1 cellular context compared by ENCODE assay signal in the genomic region with DNA sequence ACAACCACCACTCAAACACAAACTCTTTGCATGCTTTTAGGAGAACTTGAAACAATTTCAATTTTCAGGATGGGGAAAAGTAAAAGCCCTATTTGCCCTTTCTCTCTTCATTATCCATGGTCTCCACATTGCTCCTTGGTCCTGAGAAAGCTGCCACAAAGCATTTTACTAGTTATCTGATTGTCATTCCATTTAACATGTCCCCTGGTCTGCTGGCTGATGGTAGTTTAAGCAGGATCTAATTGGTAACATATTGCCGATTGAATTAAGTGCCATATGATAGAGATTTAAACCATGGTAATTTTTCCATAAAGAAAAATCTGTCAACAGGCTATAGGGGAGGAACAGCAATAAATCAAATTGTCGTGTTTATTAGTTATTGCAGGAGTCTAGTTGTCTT.
TF ChIP-seq lines count a peak whose summit lies in the region.

No MANE protein-coding gene starts in this region.

TF ChIP-seq in SK-N-SH treated with all-trans-retinoic acid at 6 μM for 48 hours, 23 proteins besides CTCF, POLR2A, EP300 and RAD21 (continued from another document):
- TF ChIP-seq, protein P1, sequence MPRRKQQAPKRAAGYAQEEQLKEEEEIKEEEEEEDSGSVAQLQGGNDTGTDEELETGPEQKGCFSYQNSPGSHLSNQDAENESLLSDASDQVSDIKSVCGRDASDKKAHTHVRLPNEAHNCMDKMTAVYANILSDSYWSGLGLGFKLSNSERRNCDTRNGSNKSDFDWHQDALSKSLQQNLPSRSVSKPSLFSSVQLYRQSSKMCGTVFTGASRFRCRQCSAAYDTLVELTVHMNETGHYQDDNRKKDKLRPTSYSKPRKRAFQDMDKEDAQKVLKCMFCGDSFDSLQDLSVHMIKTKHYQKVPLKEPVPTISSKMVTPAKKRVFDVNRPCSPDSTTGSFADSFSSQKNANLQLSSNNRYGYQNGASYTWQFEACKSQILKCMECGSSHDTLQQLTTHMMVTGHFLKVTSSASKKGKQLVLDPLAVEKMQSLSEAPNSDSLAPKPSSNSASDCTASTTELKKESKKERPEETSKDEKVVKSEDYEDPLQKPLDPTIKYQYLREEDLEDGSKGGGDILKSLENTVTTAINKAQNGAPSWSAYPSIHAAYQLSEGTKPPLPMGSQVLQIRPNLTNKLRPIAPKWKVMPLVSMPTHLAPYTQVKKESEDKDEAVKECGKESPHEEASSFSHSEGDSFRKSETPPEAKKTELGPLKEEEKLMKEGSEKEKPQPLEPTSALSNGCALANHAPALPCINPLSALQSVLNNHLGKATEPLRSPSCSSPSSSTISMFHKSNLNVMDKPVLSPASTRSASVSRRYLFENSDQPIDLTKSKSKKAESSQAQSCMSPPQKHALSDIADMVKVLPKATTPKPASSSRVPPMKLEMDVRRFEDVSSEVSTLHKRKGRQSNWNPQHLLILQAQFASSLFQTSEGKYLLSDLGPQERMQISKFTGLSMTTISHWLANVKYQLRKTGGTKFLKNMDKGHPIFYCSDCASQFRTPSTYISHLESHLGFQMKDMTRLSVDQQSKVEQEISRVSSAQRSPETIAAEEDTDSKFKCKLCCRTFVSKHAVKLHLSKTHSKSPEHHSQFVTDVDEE (CRISPR knock-in tag; IDR thresholded peaks at IDR 0.05): peak; percentile 89
- TF ChIP-seq ISL1 (CRISPR knock-in tag; IDR thresholded peaks at IDR 0.05) (no peak), ESRRG (CRISPR knock-in tag; IDR thresholded peaks at IDR 0.05) (no peak), TOX (CRISPR knock-in tag; IDR thresholded peaks at IDR 0.05; ENCODE audit: borderline replicate concordance) (no peak), ZNF8 (CRISPR knock-in tag; IDR thresholded peaks at IDR 0.05) (0 out of 2 replicates have a peak, but pooled peaks have one; percentile 16), ZC3H10 (CRISPR knock-in tag; IDR thresholded peaks at IDR 0.05) (no peak), OSR1 (CRISPR knock-in tag; IDR thresholded peaks at IDR 0.05) (no peak), SNAI2 (CRISPR knock-in tag; IDR thresholded peaks at IDR 0.05) (no peak), RARB (CRISPR knock-in tag; IDR thresholded peaks at IDR 0.05) (no peak), ZFP3 (CRISPR knock-in tag; IDR thresholded peaks at IDR 0.05) (no peak), GLIS3 (CRISPR knock-in tag; IDR thresholded peaks at IDR 0.05) (no peak), TCF4 (CRISPR knock-in tag; IDR thresholded peaks at IDR 0.05; ENCODE audit: borderline replicate concordance) (peak; percentile 98), ZNF70 (CRISPR knock-in tag; IDR thresholded peaks at IDR 0.05) (no peak)
- TF ChIP-seq, protein P2, sequence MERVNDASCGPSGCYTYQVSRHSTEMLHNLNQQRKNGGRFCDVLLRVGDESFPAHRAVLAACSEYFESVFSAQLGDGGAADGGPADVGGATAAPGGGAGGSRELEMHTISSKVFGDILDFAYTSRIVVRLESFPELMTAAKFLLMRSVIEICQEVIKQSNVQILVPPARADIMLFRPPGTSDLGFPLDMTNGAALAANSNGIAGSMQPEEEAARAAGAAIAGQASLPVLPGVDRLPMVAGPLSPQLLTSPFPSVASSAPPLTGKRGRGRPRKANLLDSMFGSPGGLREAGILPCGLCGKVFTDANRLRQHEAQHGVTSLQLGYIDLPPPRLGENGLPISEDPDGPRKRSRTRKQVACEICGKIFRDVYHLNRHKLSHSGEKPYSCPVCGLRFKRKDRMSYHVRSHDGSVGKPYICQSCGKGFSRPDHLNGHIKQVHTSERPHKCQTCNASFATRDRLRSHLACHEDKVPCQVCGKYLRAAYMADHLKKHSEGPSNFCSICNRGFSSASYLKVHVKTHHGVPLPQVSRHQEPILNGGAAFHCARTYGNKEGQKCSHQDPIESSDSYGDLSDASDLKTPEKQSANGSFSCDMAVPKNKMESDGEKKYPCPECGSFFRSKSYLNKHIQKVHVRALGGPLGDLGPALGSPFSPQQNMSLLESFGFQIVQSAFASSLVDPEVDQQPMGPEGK (CRISPR knock-in tag; IDR thresholded peaks at IDR 0.05; ENCODE audit: borderline replicate concordance): no peak
